ENCODE assay signal across 17 cellular contexts in the genomic region with DNA sequence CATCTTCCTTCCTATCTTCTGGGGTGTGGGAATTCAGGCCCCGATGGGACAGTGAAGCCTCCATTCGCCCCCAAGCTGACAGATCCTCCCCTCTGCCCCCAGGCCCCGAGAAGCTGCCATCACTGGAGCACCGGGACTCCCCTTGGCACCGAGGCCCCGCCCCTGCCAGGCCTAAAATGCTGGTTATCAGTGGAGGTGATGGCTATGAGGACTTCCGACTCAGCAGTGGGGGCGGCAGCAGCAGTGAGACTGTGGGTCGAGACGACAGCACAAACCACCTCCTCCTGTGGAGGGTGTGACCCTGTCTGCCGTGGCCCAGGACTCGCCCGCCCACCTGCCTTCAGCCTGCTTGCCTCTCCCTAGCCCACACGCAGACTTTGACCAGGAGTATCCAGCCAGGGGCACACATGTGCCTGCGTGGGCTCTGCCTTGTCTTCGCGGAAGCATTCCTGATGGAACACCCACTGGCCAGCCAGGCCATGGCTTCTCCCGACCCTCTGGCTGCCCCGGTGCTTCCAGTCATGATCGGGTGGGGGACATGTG. TPM values are rescaled to one million over a fixed set of nuclear protein-coding genes. Genes with fewer than 3 reads are reported as not detected.
DNase-seq lines count a peak whose midpoint lies in the region; ATAC-seq, FAIRE-seq and TF ChIP-seq lines count a peak whose summit lies in the region.
"Had no signal": no experiment of that assay in that cellular context is flagged by ENCODE, and none has a peak within 500 bp of the region (broad histone marks: within the 10 kb centered on the region; RNA-seq: fewer than 3 reads in every experiment).

No MANE protein-coding gene starts in this region.

- FAIRE-seq in HTR-8/SVneo (lab: Jason Lieb, UNC) = peak; percentile 78

- no peaks in the 10 kb centered on the region for H3K9me3 Mint-ChIP-seq in activated naive CD8-positive, alpha-beta T cell treated with anti-CD3 and anti-CD28 coated beads, Interleukin-2, amount 50 U/mL, for 24 hours
- H3K9me3 Mint-ChIP-seq in activated T-helper 2 cell treated with anti-CD3 and anti-CD28 coated beads, Interferon-gamma antibody, Interleukin-2, Interleukin-4, amounts not matched to agents 10 μg/mL and 5 μg/mL and 100 μg/mL, durations not matched to agents 14 hours and 24 hours and 36 hours = no peaks in the 10 kb centered on the region

- H3K4me1 Mint-ChIP-seq in activated naive CD8-positive, alpha-beta T cell treated with anti-CD3 and anti-CD28 coated beads, Interleukin-2, amount 50 U/mL, for 24 hours = peaks cover 29% of the 10 kb centered on the region
- H3K4me1 Mint-ChIP-seq in activated T-helper 2 cell treated with anti-CD3 and anti-CD28 coated beads, Interferon-gamma antibody, Interleukin-2, Interleukin-4, amounts not matched to agents 10 μg/mL and 5 μg/mL and 100 μg/mL, durations not matched to agents 14 hours and 24 hours and 36 hours (ENCODE audit: low read depth) = peaks cover 24% of the 10 kb centered on the region

- no peak for TF ChIP-seq CTCF in foreskin fibroblast (IDR thresholded peaks at IDR 0.05; ENCODE audit: low read depth, low read length)

- no peaks in the 10 kb centered on the region for H3K27me3 Mint-ChIP-seq in activated naive CD8-positive, alpha-beta T cell treated with anti-CD3 and anti-CD28 coated beads, Interleukin-2, amount 50 U/mL, for 24 hours
- H3K27me3 Mint-ChIP-seq in activated T-helper 2 cell treated with anti-CD3 and anti-CD28 coated beads, Interferon-gamma antibody, Interleukin-2, Interleukin-4, amounts not matched to agents 10 μg/mL and 5 μg/mL and 100 μg/mL, durations not matched to agents 14 hours and 24 hours and 36 hours (ENCODE audit: low read depth) = no peaks in the 10 kb centered on the region

- intact Hi-C loops in activated T-helper 2 cell treated with anti-CD3 and anti-CD28 coated beads, Interferon-gamma antibody, Interleukin-2, Interleukin-4, amounts not matched to agents 10 μg/mL and 5 μg/mL and 100 μg/mL, durations not matched to agents 14 hours and 24 hours and 36 hours (cut with micrococcal nuclease) = no loop called here

- H3K27ac Mint-ChIP-seq in activated naive CD8-positive, alpha-beta T cell treated with anti-CD3 and anti-CD28 coated beads, Interleukin-2, amount 50 U/mL, for 24 hours = no peak overlapping the region
- H3K27ac Mint-ChIP-seq in activated T-helper 2 cell treated with anti-CD3 and anti-CD28 coated beads, Interferon-gamma antibody, Interleukin-2, Interleukin-4, amounts not matched to agents 10 μg/mL and 5 μg/mL and 100 μg/mL, durations not matched to agents 14 hours and 24 hours and 36 hours = no peak overlapping the region

- no peak overlapping the region for H3K4me3 ChIP-seq in foreskin fibroblast (ENCODE audit: low read depth in 1 of 2, low read length in 2 of 2)
- H3K4me3 ChIP-seq: MG63 had no signal

- ATAC-seq in activated naive CD8-positive, alpha-beta T cell treated with anti-CD3 and anti-CD28 coated beads, Interleukin-2, amount 50 U/mL, for 24 hours = peak; percentile 30

- H3K4me3 Mint-ChIP-seq in activated naive CD8-positive, alpha-beta T cell treated with anti-CD3 and anti-CD28 coated beads, Interleukin-2, amount 50 U/mL, for 24 hours = no peak overlapping the region
- no peak overlapping the region for H3K4me3 Mint-ChIP-seq in activated T-helper 2 cell treated with anti-CD3 and anti-CD28 coated beads, Interferon-gamma antibody, Interleukin-2, Interleukin-4, amounts not matched to agents 10 μg/mL and 5 μg/mL and 100 μg/mL, durations not matched to agents 14 hours and 24 hours and 36 hours (ENCODE audit: low read depth)

- DNase-seq in activated naive CD4-positive, alpha-beta T cell treated with Interleukin-2 at 50 U/mL for 16 hours = peak; percentile 24
- no peak for DNase-seq in activated naive CD4-positive, alpha-beta T cell (lab: John Stamatoyannopoulos, UW)
- no peak for DNase-seq in HTR-8/SVneo (ENCODE audit: insufficient read length, low spot score)
- DNase-seq in activated naive CD8-positive, alpha-beta T cell treated with anti-CD3 and anti-CD28 coated beads, Interleukin-2, amount 50 U/mL, for 24 hours = peak; percentile 43
- DNase-seq in stimulated activated CD4-positive, alpha-beta T cell treated with anti-CD3 and anti-CD28 coated beads, Interleukin-4, amount 100 ng/mL, for 24 hours = peak; percentile 22
- DNase-seq in iPS-NIHi11 (ENCODE audit: low spot score) = no peak
- no peak for DNase-seq in foreskin fibroblast
- DNase-seq in activated T-helper 2 cell treated with anti-CD3 and anti-CD28 coated beads, Interferon-gamma antibody, Interleukin-2, Interleukin-4, amounts not matched to agents 10 μg/mL and 5 μg/mL and 100 μg/mL, durations not matched to agents 14 hours and 24 hours and 36 hours (ENCODE audit: low spot score) = no peak
- DNase-seq: amniotic stem cell; Caco-2; central memory CD4-positive, alpha-beta T cell; effector memory CD4-positive, alpha-beta T cell; hypothalamus; kidney glomerular epithelial cell; mesendoderm; MG63; NCI-H1694 treated with DMSO at 0.1 percent for 48 hours had no signal

- H3K36me3 Mint-ChIP-seq in activated naive CD8-positive, alpha-beta T cell treated with anti-CD3 and anti-CD28 coated beads, Interleukin-2, amount 50 U/mL, for 24 hours (ENCODE audit: low read depth) = no peaks in the 10 kb centered on the region
- H3K36me3 Mint-ChIP-seq in activated T-helper 2 cell treated with anti-CD3 and anti-CD28 coated beads, Interferon-gamma antibody, Interleukin-2, Interleukin-4, amounts not matched to agents 10 μg/mL and 5 μg/mL and 100 μg/mL, durations not matched to agents 14 hours and 24 hours and 36 hours (ENCODE audit: low read depth) = no peaks in the 10 kb centered on the region

RNA-seq across cellular contexts. Expression of a gene that starts 8.6 kb away (rescaled TPM):
- total RNA-seq in activated T-helper 2 cell treated with anti-CD3 and anti-CD28 coated beads, Interferon-gamma antibody, Interleukin-2, Interleukin-4, amounts not matched to agents 10 μg/mL and 5 μg/mL and 100 μg/mL, durations not matched to agents 14 hours and 24 hours and 36 hours = 33.5 and 34.5 TPM in 2 replicates

RNA-seq across cellular contexts. Expression of a gene that starts 59.5 kb away (rescaled TPM):
- total RNA-seq in activated T-helper 2 cell treated with anti-CD3 and anti-CD28 coated beads, Interferon-gamma antibody, Interleukin-2, Interleukin-4, amounts not matched to agents 10 μg/mL and 5 μg/mL and 100 μg/mL, durations not matched to agents 14 hours and 24 hours and 36 hours = 0.09 and 0.30 TPM in 2 replicates

Comparison
In these comparisons a context has a peak if more than half of its experiments do, and no peak if none do; other contexts are left out.
1. DNase-seq: peak in activated naive CD4-positive, alpha-beta T cell treated with Interleukin-2 at 50 U/mL for 16 hours (single experiment), activated naive CD8-positive, alpha-beta T cell treated with anti-CD3 and anti-CD28 coated beads, Interleukin-2, amount 50 U/mL, for 24 hours (single experiment) and stimulated activated CD4-positive, alpha-beta T cell treated with anti-CD3 and anti-CD28 coated beads, Interleukin-4, amount 100 ng/mL, for 24 hours (single experiment); none in activated naive CD4-positive, alpha-beta T cell (0 of 4), HTR-8/SVneo (single experiment), iPS-NIHi11 (single experiment), foreskin fibroblast (0 of 2) and activated T-helper 2 cell treated with anti-CD3 and anti-CD28 coated beads, Interferon-gamma antibody, Interleukin-2, Interleukin-4, amounts not matched to agents 10 μg/mL and 5 μg/mL and 100 μg/mL, durations not matched to agents 14 hours and 24 hours and 36 hours (single experiment).